1 cellular context compared by ENCODE assay signal in genomic region chr13:71864981-71865857, GRCh38.
TF ChIP-seq lines count a peak whose summit lies in the region.

No MANE protein-coding gene starts in this region.

TF ChIP-seq in GM23338, 12 proteins besides CTCF, POLR2A, EP300 and RAD21 (continued from another document):
- TF ChIP-seq ZNF462 (CRISPR knock-in tag; IDR thresholded peaks at IDR 0.05) (no peak), ZNF331 (CRISPR knock-in tag; IDR thresholded peaks at IDR 0.05; ENCODE audit: low read depth) (no peak), CREB1 (CRISPR knock-in tag; IDR thresholded peaks at IDR 0.05; ENCODE audit: low read depth) (no peak), ZNF114 (CRISPR knock-in tag; IDR thresholded peaks at IDR 0.05) (no peak), STAT1 (IDR thresholded peaks at IDR 0.05; ENCODE audit: unreplicated experiment) (no peak), ETS1 (IDR thresholded peaks at IDR 0.05) (no peak)
